9 cellular contexts compared by ENCODE assay signal in the genomic region with DNA sequence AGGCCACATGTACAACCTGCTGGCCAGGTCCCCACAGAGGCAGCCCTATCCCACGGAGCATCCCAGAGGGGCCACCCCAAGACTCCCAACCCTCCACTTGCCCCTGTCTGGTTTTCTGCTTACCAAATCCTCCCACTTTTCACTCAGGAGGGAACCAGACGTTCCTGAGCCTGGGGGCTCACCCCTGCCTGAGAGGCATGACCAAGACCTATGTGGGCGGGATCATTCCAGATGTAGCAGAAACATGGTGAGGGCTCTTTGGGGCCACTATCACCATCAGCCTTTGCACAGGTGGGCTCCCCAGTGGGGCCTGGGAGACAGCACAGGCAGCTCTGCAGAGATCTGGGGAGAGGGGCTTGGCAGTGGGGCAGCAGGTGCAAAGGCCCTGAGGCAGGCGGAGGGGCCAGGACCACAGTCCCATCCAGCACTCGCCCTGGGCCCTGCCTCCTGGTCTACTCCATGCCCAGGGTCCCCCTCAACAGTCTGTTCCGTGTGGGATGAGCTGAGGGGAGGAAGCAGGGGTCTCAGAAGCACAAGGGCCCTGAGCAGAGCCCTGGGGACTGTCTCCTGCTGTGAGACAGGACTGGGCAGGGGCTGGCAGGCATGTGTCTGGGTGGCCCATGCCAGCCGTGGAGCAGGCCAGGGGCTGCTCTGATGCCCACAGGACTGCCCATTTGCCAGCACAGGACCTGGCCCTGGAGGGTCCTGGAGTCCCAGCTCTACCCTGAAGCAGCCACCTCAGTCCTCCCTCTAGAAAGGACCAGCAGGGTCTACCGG. TPM values are rescaled to one million over a fixed set of nuclear protein-coding genes. Genes with fewer than 3 reads are reported as not detected.
DNase-seq lines count a peak whose midpoint lies in the region; ATAC-seq and TF ChIP-seq lines count a peak whose summit lies in the region.
"Had no signal": no experiment of that assay in that cellular context is flagged by ENCODE, and none has a peak within 500 bp of the region (broad histone marks: within the 10 kb centered on the region; RNA-seq: fewer than 3 reads in every experiment).

No MANE protein-coding gene starts in this region.

- H3K27ac ChIP-seq in liver (ENCODE audit: low read depth in 1 of 2, low read length in 2 of 2): peak overlapping the region; percentile 95 to 99
- peak overlapping the region; percentile 67 to 98 (median 96) for H3K27ac ChIP-seq in upper lobe of left lung

- no peak overlapping the region for H3K27ac Mint-ChIP-seq in activated naive CD4-positive, alpha-beta T cell treated with anti-CD3 and anti-CD28 coated beads, Interleukin-2, amount 50 U/mL, for 24 hours

- H3K4me1 ChIP-seq in liver (ENCODE audit: control insufficient read depth in 4 of 4, insufficient read depth in 4 of 4, low read length in 3 of 4) (peaks cover 31 to 65% (median 50%) of the 10 kb centered on the region in 4 donors), upper lobe of left lung (peaks cover 59 to 76% (median 65%) of the 10 kb centered on the region in 4 donors)

- no peak for TF ChIP-seq CTCF in liver (IDR thresholded peaks at IDR 0.05; ENCODE audit: low read depth, low read length, missing input control)
- TF ChIP-seq CTCF in upper lobe of left lung (IDR thresholded peaks at IDR 0.05): no peak

- TF ChIP-seq EP300 in upper lobe of left lung (IDR thresholded peaks at IDR 0.05): no peak

- 82% methylated on average over 8 of the region's 8 CpGs for WGBS in liver
- WGBS in upper lobe of left lung, 2 donors: 80 to 83% methylated on average over 2 to 8 of the region's 8 CpGs

- ATAC-seq in upper lobe of left lung (ENCODE audit: low FRiP score in 2 of 2) (no peak), GM19324 (IDR thresholded peaks at IDR 0.05; ENCODE audit: low FRiP score, unreplicated experiment) (no peak), GM19397 (IDR thresholded peaks at IDR 0.05; ENCODE audit: unreplicated experiment) (no peak)

- H3K4me3 Mint-ChIP-seq in activated naive CD4-positive, alpha-beta T cell treated with anti-CD3 and anti-CD28 coated beads, Interleukin-2, amount 50 U/mL, for 24 hours: peak overlapping the region; percentile 85

- H3K9me3 Mint-ChIP-seq in activated naive CD4-positive, alpha-beta T cell treated with anti-CD3 and anti-CD28 coated beads, Interleukin-2, amount 50 U/mL, for 24 hours: no peaks in the 10 kb centered on the region

- no peaks in the 10 kb centered on the region for H3K27me3 Mint-ChIP-seq in activated naive CD4-positive, alpha-beta T cell treated with anti-CD3 and anti-CD28 coated beads, Interleukin-2, amount 50 U/mL, for 24 hours

- no peaks in the 10 kb centered on the region for H3K36me3 Mint-ChIP-seq in activated naive CD4-positive, alpha-beta T cell treated with anti-CD3 and anti-CD28 coated beads, Interleukin-2, amount 50 U/mL, for 24 hours

- no peak for TF ChIP-seq POLR2A in upper lobe of left lung (IDR thresholded peaks at IDR 0.05)

- TF ChIP-seq RAD21 in liver (IDR thresholded peaks at IDR 0.05): no peak

- no peak overlapping the region for H3K9ac ChIP-seq in liver (ENCODE audit: low read depth in 1 of 2, low read length in 2 of 2)

- H3K9me3 ChIP-seq in liver (ENCODE audit: control insufficient read depth in 4 of 4, low read length in 3 of 4) (no peaks in the 10 kb centered on the region), upper lobe of left lung (no peaks in the 10 kb centered on the region)

- no peaks in the 10 kb centered on the region for H3K36me3 ChIP-seq in liver (ENCODE audit: control insufficient read depth in 4 of 4, insufficient read depth in 3 of 4, low read depth in 1 of 4, low read length in 3 of 4)
- peaks cover 0 to 9% (median 4%) of the 10 kb centered on the region in 4 donors for H3K36me3 ChIP-seq in upper lobe of left lung

- DNase-seq in activated T-cell treated with anti-CD3 and anti-CD28 coated beads, Interleukin-2, amount 50 U/mL, for 1 hour: peak; percentile 22
- DNase-seq in activated T-cell treated with anti-CD3 and anti-CD28 coated beads for 4 hours (no peak), upper lobe of left lung (peak in 1 of 2 donors; percentile 61)
- DNase-seq in stimulated activated naive CD4-positive, alpha-beta T cell (lab: John Stamatoyannopoulos, UW): no peak

- H3K27me3 ChIP-seq in liver (ENCODE audit: control insufficient read depth in 4 of 4, insufficient read depth in 4 of 4, low read length in 3 of 4) (no peaks in the 10 kb centered on the region), upper lobe of left lung (no peaks in the 10 kb centered on the region)

- H3K4me3 ChIP-seq in liver (ENCODE audit: low read depth in 1 of 3, low read length in 3 of 3): no peak overlapping the region
- H3K4me3 ChIP-seq in upper lobe of left lung: no peak overlapping the region

- H3K4me1 Mint-ChIP-seq in activated naive CD4-positive, alpha-beta T cell treated with anti-CD3 and anti-CD28 coated beads, Interleukin-2, amount 50 U/mL, for 24 hours: peaks cover 23% of the 10 kb centered on the region

TF ChIP-seq in liver, 16 proteins besides CTCF, POLR2A, EP300 and RAD21:
- TF ChIP-seq GABPA (IDR thresholded peaks at IDR 0.05 in 1 of 2, conservative IDR thresholded peaks at IDR 0.05 in 1 of 2): no peak
- TF ChIP-seq FOXA2 (IDR thresholded peaks at IDR 0.05): no peak
- TF ChIP-seq, protein P1, sequence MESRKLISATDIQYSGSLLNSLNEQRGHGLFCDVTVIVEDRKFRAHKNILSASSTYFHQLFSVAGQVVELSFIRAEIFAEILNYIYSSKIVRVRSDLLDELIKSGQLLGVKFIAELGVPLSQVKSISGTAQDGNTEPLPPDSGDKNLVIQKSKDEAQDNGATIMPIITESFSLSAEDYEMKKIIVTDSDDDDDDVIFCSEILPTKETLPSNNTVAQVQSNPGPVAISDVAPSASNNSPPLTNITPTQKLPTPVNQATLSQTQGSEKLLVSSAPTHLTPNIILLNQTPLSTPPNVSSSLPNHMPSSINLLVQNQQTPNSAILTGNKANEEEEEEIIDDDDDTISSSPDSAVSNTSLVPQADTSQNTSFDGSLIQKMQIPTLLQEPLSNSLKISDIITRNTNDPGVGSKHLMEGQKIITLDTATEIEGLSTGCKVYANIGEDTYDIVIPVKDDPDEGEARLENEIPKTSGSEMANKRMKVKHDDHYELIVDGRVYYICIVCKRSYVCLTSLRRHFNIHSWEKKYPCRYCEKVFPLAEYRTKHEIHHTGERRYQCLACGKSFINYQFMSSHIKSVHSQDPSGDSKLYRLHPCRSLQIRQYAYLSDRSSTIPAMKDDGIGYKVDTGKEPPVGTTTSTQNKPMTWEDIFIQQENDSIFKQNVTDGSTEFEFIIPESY (IDR thresholded peaks at IDR 0.05): no peak
- TF ChIP-seq TAF1 (conservative IDR thresholded peaks at IDR 0.05): no peak
- no peak for TF ChIP-seq HNF4A (conservative IDR thresholded peaks at IDR 0.05)
- no peak for TF ChIP-seq HNF4G (IDR thresholded peaks at IDR 0.05)
- no peak for TF ChIP-seq NR2F2 (IDR thresholded peaks at IDR 0.05)
- no peak for TF ChIP-seq RXRA (IDR thresholded peaks at IDR 0.05)
- TF ChIP-seq, protein P2, sequence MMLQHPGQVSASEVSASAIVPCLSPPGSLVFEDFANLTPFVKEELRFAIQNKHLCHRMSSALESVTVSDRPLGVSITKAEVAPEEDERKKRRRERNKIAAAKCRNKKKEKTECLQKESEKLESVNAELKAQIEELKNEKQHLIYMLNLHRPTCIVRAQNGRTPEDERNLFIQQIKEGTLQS (IDR thresholded peaks at IDR 0.05): no peak
- TF ChIP-seq EGR1 (IDR thresholded peaks at IDR 0.05; ENCODE audit: low read depth in 2 of 2): no peak
- TF ChIP-seq FOXA1 (IDR thresholded peaks at IDR 0.05): no peak
- TF ChIP-seq, protein P3, sequence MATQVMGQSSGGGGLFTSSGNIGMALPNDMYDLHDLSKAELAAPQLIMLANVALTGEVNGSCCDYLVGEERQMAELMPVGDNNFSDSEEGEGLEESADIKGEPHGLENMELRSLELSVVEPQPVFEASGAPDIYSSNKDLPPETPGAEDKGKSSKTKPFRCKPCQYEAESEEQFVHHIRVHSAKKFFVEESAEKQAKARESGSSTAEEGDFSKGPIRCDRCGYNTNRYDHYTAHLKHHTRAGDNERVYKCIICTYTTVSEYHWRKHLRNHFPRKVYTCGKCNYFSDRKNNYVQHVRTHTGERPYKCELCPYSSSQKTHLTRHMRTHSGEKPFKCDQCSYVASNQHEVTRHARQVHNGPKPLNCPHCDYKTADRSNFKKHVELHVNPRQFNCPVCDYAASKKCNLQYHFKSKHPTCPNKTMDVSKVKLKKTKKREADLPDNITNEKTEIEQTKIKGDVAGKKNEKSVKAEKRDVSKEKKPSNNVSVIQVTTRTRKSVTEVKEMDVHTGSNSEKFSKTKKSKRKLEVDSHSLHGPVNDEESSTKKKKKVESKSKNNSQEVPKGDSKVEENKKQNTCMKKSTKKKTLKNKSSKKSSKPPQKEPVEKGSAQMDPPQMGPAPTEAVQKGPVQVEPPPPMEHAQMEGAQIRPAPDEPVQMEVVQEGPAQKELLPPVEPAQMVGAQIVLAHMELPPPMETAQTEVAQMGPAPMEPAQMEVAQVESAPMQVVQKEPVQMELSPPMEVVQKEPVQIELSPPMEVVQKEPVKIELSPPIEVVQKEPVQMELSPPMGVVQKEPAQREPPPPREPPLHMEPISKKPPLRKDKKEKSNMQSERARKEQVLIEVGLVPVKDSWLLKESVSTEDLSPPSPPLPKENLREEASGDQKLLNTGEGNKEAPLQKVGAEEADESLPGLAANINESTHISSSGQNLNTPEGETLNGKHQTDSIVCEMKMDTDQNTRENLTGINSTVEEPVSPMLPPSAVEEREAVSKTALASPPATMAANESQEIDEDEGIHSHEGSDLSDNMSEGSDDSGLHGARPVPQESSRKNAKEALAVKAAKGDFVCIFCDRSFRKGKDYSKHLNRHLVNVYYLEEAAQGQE (IDR thresholded peaks at IDR 0.05): no peak
- no peak for TF ChIP-seq SP1 (IDR thresholded peaks at IDR 0.05)
- TF ChIP-seq YY1 (IDR thresholded peaks at IDR 0.05): no peak
- TF ChIP-seq JUND (IDR thresholded peaks at IDR 0.05): no peak
- TF ChIP-seq, protein P4, sequence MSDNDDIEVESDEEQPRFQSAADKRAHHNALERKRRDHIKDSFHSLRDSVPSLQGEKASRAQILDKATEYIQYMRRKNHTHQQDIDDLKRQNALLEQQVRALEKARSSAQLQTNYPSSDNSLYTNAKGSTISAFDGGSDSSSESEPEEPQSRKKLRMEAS (IDR thresholded peaks at IDR 0.05): no peak

RNA-seq across cellular contexts. Expression of a gene that starts 9.4 kb away (rescaled TPM):
- total RNA-seq in liver (10 to 100 TPM; 14.5 to 33.8 TPM), upper lobe of left lung (100 to 1,000 TPM; 131 to 246 (median 156) TPM)
- 10 to 100 TPM; 22.3 to 44.0 TPM for polyA plus RNA-seq in liver

RNA-seq across cellular contexts. Expression of a gene that starts 42.6 kb away (rescaled TPM):
- total RNA-seq in liver (under 1 TPM in 1 of 2 donors, not detected in 1; under 0.01 TPM), upper lobe of left lung (under 1 TPM in 1 of 6 donors, not detected in 5; 0.06 TPM)
- polyA plus RNA-seq in liver: not detected
- total RNA-seq: T-helper 2 cell treated with Interferon-gamma antibody and Interleukin-4, amounts not matched to agents 100 ng/mL and 5 ng/mL, for 36 hours had no signal

RNA-seq across cellular contexts. Expression of a gene that starts 51.5 kb away (rescaled TPM):
- total RNA-seq in liver (10 to 100 TPM; 17.2 to 98.1 TPM), upper lobe of left lung (10 to 100 TPM; 31.2 to 72.6 (median 46.9) TPM)
- polyA plus RNA-seq in liver: 10 to 100 TPM; 34.2 to 80.0 TPM

RNA-seq across cellular contexts. Expression of a gene that starts 51.7 kb away (rescaled TPM):
- 10 to 100 TPM; 10.4 to 20.2 TPM for total RNA-seq in liver
- 10 to 100 TPM; 12.5 to 15.6 TPM for polyA plus RNA-seq in liver
- total RNA-seq in upper lobe of left lung: 10 to 100 TPM; 14.2 to 32.5 (median 22.3) TPM
